In the genomic region with DNA sequence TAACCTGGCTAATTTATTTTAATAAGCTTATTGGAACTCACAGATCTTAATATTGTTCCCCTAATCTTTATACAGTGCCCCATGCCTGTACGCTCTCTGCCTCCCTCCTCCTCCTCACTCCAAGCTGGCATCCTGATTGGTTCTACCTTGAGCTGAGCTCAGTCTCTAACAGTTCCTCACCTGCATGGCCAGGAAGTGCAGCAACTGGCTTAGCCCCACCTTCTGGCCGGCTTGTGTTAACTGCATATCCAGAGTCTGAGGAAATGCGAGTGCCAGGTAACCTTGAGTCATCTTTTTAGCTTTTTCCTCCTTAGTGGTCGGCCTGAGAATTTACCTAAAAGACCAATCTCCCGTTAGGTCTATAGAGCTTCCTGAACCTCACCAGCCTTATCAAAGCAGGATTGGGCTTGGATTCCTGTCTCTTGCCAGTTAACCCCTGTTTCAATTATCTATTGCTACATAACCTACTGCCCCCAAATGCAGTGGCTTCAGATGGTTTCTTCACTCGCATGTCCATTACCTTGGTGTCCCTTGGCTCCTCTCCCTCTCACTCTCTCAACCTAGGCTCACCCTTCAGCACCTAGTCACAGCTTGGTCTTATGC, we compare ENCODE assay signal across 8 cellular contexts.
DNase-seq lines count a peak whose midpoint lies in the region; ATAC-seq lines count a peak whose summit lies in the region.

No MANE protein-coding gene starts in this region.

- DNase-seq in D341Med (ENCODE audit: low spot score): peak; percentile 49
- DNase-seq in NCI-H2196 (lab: John Stamatoyannopoulos, UW; ENCODE audit: unreplicated experiment): peak; percentile 43
- peak; percentile 59 for DNase-seq in activated CD8-positive, alpha-beta memory T cell treated with anti-CD3 and anti-CD28 coated beads, Interleukin-2, amount 50 U/mL, for 48 hours
- no peak for DNase-seq in left cardiac atrium
- DNase-seq in stimulated activated CD4-positive, alpha-beta T cell treated with anti-CD3 and anti-CD28 coated beads, TNF-alpha, amount 100 ng/mL, for 48 hours (ENCODE audit: low read depth in 3 of 3): peak in 2 of 3 donors; percentile 28 to 34
- no peak for DNase-seq in 8988T

- intact Hi-C loops in left cardiac atrium (cut with DNase I): no loop called here

- ATAC-seq in GM21717 (IDR thresholded peaks at IDR 0.05; ENCODE audit: unreplicated experiment) (peak; percentile 80), left cardiac atrium (peak; percentile 61 to 70), HG03521 (IDR thresholded peaks at IDR 0.05; ENCODE audit: unreplicated experiment) (no peak)

Comparison
In these comparisons a context has a peak if more than half of its experiments do, and no peak if none do; other contexts are left out.
1. DNase-seq: peak in D341Med (single experiment), NCI-H2196 (single experiment), activated CD8-positive, alpha-beta memory T cell treated with anti-CD3 and anti-CD28 coated beads, Interleukin-2, amount 50 U/mL, for 48 hours (single experiment) and stimulated activated CD4-positive, alpha-beta T cell treated with anti-CD3 and anti-CD28 coated beads, TNF-alpha, amount 100 ng/mL, for 48 hours (2 of 3); none in left cardiac atrium (single experiment) and 8988T (single experiment).